In genomic region chr14:71803539-71804260, GRCh38 we compare ENCODE assay signal across 15 cellular contexts.
DNase-seq lines count a peak whose midpoint lies in the region; ATAC-seq, FAIRE-seq and TF ChIP-seq lines count a peak whose summit lies in the region.
"Had no signal": no experiment of that assay in that cellular context is flagged by ENCODE, and none has a peak within 500 bp of the region (broad histone marks: within the 10 kb centered on the region; RNA-seq: fewer than 3 reads in every experiment).

No MANE protein-coding gene starts in this region.

- H3K27ac Mint-ChIP-seq in effector memory CD8-positive, alpha-beta T cell: no peak overlapping the region
- H3K27ac Mint-ChIP-seq: activated naive CD4-positive, alpha-beta T cell treated with anti-CD3 and anti-CD28 coated beads, Interleukin-2, amount 10 ng/mL, durations not matched to agents 7 days and 5 days; CD4-positive, CD25-positive, alpha-beta regulatory T cell; memory B cell; progenitor cell of endocrine pancreas had no signal

- H4K20me1 ChIP-seq in PC-9 (ENCODE audit: insufficient read depth): no peaks in the 10 kb centered on the region
- no peaks in the 10 kb centered on the region for H4K20me1 ChIP-seq in H1 (replicated peaks in 1 of 2; ENCODE audit: control insufficient read depth in 1 of 2, insufficient read depth in 2 of 2, low read length in 2 of 2)
- no peaks in the 10 kb centered on the region for H4K20me1 ChIP-seq in osteoblast (ENCODE audit: insufficient read depth, low read length)

- peaks cover 46 to 58% of the 10 kb centered on the region in 2 donors for H3K27me3 Mint-ChIP-seq in effector memory CD8-positive, alpha-beta T cell
- H3K27me3 Mint-ChIP-seq: progenitor cell of endocrine pancreas had no signal

- H3K4me3 Mint-ChIP-seq in effector memory CD8-positive, alpha-beta T cell: no peak overlapping the region
- H3K4me3 Mint-ChIP-seq: activated naive CD4-positive, alpha-beta T cell treated with anti-CD3 and anti-CD28 coated beads, Interleukin-2, amount 10 ng/mL, durations not matched to agents 7 days and 5 days; CD4-positive, CD25-positive, alpha-beta regulatory T cell; memory B cell had no signal

- no peaks in the 10 kb centered on the region for H3K9me2 ChIP-seq in PC-9 (ENCODE audit: insufficient read depth)

- no peak for TF ChIP-seq EP300 in H1 (IDR thresholded peaks at IDR 0.05; ENCODE audit: borderline replicate concordance in 1 of 2, low read depth in 2 of 2, low read length in 2 of 2)

- peaks cover 2% of the 10 kb centered on the region for H3K36me3 Mint-ChIP-seq in effector memory CD8-positive, alpha-beta T cell (ENCODE audit: insufficient read depth)
- H3K36me3 Mint-ChIP-seq: activated naive CD4-positive, alpha-beta T cell treated with anti-CD3 and anti-CD28 coated beads, Interleukin-2, amount 10 ng/mL, durations not matched to agents 7 days and 5 days; CD4-positive, CD25-positive, alpha-beta regulatory T cell had no signal

- 88% methylated on average over 3 of the region's 3 CpGs; no CpG with 5 or more reads in 1 of the 2 experiments for WGBS in H1 (ENCODE audit: extremely low coverage in 1 of 2, insufficient coverage in 1 of 2, insufficient read length in 1 of 2, insufficient replicate concordance in 2 of 2, low coverage in 1 of 2, low lambda C conversion rate in 2 of 2, missing lambda C conversion rate in 1 of 2), 2 experiments

- no peak overlapping the region for H3K14ac ChIP-seq in H1 (ENCODE audit: insufficient read length)

- H3K4me1 ChIP-seq in PC-9 (replicated peaks; ENCODE audit: insufficient read depth) (peaks cover 25% of the 10 kb centered on the region), H1 (replicated peaks in 1 of 4; ENCODE audit: control insufficient read depth in 3 of 4, insufficient read depth in 4 of 4, low read length in 3 of 4) (no peaks in the 10 kb centered on the region), osteoblast (ENCODE audit: insufficient read depth, low read length) (peaks cover 8% of the 10 kb centered on the region)

- H3K79me2 ChIP-seq in PC-9 (ENCODE audit: low read depth): no peaks in the 10 kb centered on the region
- no peaks in the 10 kb centered on the region for H3K79me2 ChIP-seq in H1 (ENCODE audit: control insufficient read depth in 1 of 2, insufficient read depth in 2 of 2, low read length in 2 of 2)
- H3K79me2 ChIP-seq in osteoblast (ENCODE audit: insufficient read depth, low read length): no peaks in the 10 kb centered on the region

- no peaks in the 10 kb centered on the region; the same call in 1 of the 2 replicates for H3K23me2 ChIP-seq in H1 (ENCODE audit: low read depth, low read length)

- H3K9me3 ChIP-seq in PC-9 (ENCODE audit: insufficient read depth, low read depth) (no peaks in the 10 kb centered on the region), H1 (ENCODE audit: insufficient read depth in 2 of 2, low read depth in 1 of 2, low read length in 1 of 2) (no peaks in the 10 kb centered on the region), osteoblast (ENCODE audit: low read depth, low read length) (no peaks in the 10 kb centered on the region)

- H3K23ac ChIP-seq in H1 (ENCODE audit: insufficient read length): no peak overlapping the region

- H3K4me3 ChIP-seq in PC-9 (no peak overlapping the region), H1 (ENCODE audit: extremely low read depth in 1 of 4, insufficient read depth in 2 of 4, low read depth in 3 of 4, low read length in 4 of 4) (no peak overlapping the region), osteoblast (ENCODE audit: insufficient read depth, low read length) (no peak overlapping the region)

- no peak overlapping the region for H3K4ac ChIP-seq in H1 (replicated peaks; ENCODE audit: insufficient read length, low read depth, low read length)

- no TSS peak for BruUV-seq in PC-9 (replicated peaks; lab: Mats Ljungman, UMichigan)

- no peak for TF ChIP-seq RAD21 in H1 (IDR thresholded peaks at IDR 0.05 in 1 of 2, conservative IDR thresholded peaks at IDR 0.05 in 1 of 2; ENCODE audit: low read depth in 2 of 2, low read length in 2 of 2)

- peak; percentile 47 for DNase-seq in GM04503 (ENCODE audit: low read depth)
- peak; percentile 2 to 97 for DNase-seq in PC-9
- DNase-seq in H1 (ENCODE audit: low read depth in 1 of 2, low spot score in 2 of 2): no peak
- peak; percentile 44 for DNase-seq in osteoblast (ENCODE audit: insufficient read length, low spot score, missing footprints)
- DNase-seq in effector memory CD8-positive, alpha-beta T cell: no peak
- DNase-seq in AG08395 (ENCODE audit: low spot score): no peak
- DNase-seq in activated T-cell treated with anti-CD3 and anti-CD28 coated beads, Interleukin-2, amount 50 U/mL, for 1 hour: no peak
- DNase-seq in globus pallidus (ENCODE audit: low spot score): no peak
- DNase-seq: activated naive CD4-positive, alpha-beta T cell treated with anti-CD3 and anti-CD28 coated beads, Interleukin-2, amount 10 ng/mL, durations not matched to agents 7 days and 5 days; CD4-positive, CD25-positive, alpha-beta regulatory T cell; NCI-H2227 treated with DMSO at 0.1 percent for 48 hours; RPMI8226; stimulated activated naive CD4-positive, alpha-beta T cell treated with Interleukin-2 at 50 U/mL for 16 hours had no signal

- peak overlapping the region; percentile 82 for H3K27ac ChIP-seq in PC-9
- no peak overlapping the region for H3K27ac ChIP-seq in H1 (ENCODE audit: low read depth, low read length)
- no peak overlapping the region for H3K27ac ChIP-seq in osteoblast (ENCODE audit: low read depth, low read length)

- TF ChIP-seq POLR2A in H1 (IDR thresholded peaks at IDR 0.05; ENCODE audit: control extremely low read depth in 1 of 2, low read depth in 2 of 2, low read length in 2 of 2): no peak

- H3K9me3 Mint-ChIP-seq in effector memory CD8-positive, alpha-beta T cell: no peaks in the 10 kb centered on the region
- H3K9me3 Mint-ChIP-seq: activated naive CD4-positive, alpha-beta T cell treated with anti-CD3 and anti-CD28 coated beads, Interleukin-2, amount 10 ng/mL, durations not matched to agents 7 days and 5 days had no signal

- H3K79me1 ChIP-seq in H1 (ENCODE audit: low read depth, low read length): no peaks in the 10 kb centered on the region

- H3K27me3 ChIP-seq in PC-9 (ENCODE audit: insufficient read depth, low read depth) (peaks cover 5% of the 10 kb centered on the region), H1 (replicated peaks in 1 of 4; ENCODE audit: control insufficient read depth in 3 of 4, extremely low read depth in 1 of 4, insufficient read depth in 3 of 4, low read length in 3 of 4) (peaks cover 0 to 2% (median 0%) of the 10 kb centered on the region in 4 experiments; a peak in 1 of 7 replicates), osteoblast (ENCODE audit: insufficient read depth, low read length) (peaks cover 8% of the 10 kb centered on the region)

- peaks cover 24% of the 10 kb centered on the region for H3F3A ChIP-seq in PC-9 (ENCODE audit: insufficient read depth, low read depth)

- no peak overlapping the region for H4K5ac ChIP-seq in H1 (ENCODE audit: insufficient read length, low read depth, low read length)

- POLR2A ChIA-PET in PC-9 (lab: Charles Lee; ENCODE audit: unreplicated experiment) (interaction anchor here (0.6 kb wide), 2 partner anchors 50 to 51 kb away, joined by 3 to 4 read pairs; no protein-coding TSS in a partner anchor), H1 (lab: Charles Lee; ENCODE audit: partially characterized antibody) (no interaction called here)

- H3K18ac ChIP-seq in H1 (ENCODE audit: extremely low read depth, low read length): no peak overlapping the region

- H3K56ac ChIP-seq in H1 (replicated peaks; ENCODE audit: insufficient read length, low read depth, low read length): no peak overlapping the region

- intact Hi-C loops in PC-9 (cut with micrococcal nuclease; ENCODE audit: unreplicated experiment): no loop called here

- H2BK5ac ChIP-seq in H1 (ENCODE audit: low read depth, low read length): no peak overlapping the region

- H4K91ac ChIP-seq in H1 (replicated peaks; ENCODE audit: insufficient read length, low read length): no peak overlapping the region

- no peak overlapping the region for H4K8ac ChIP-seq in H1 (ENCODE audit: extremely low read depth, insufficient read depth, low read length)

- H3K4me1 Mint-ChIP-seq in effector memory CD8-positive, alpha-beta T cell (ENCODE audit: low read depth in 2 of 2): no peaks in the 10 kb centered on the region
- H3K4me1 Mint-ChIP-seq: activated naive CD4-positive, alpha-beta T cell treated with anti-CD3 and anti-CD28 coated beads, Interleukin-2, amount 10 ng/mL, durations not matched to agents 7 days and 5 days; memory B cell had no signal

- no peak for ATAC-seq in effector memory CD8-positive, alpha-beta T cell (replicated peaks)

- no peak overlapping the region for H3K9ac ChIP-seq in H1 (replicated peaks in 1 of 4; ENCODE audit: extremely low read depth in 1 of 4, low read depth in 3 of 4, low read length in 3 of 4)

- CTCF ChIA-PET in PC-9 (lab: Charles Lee) (interaction anchor here (0.5 to 0.6 kb wide), 2 partner anchors 59 to 168 kb away, joined by 3 to 6 read pairs; no protein-coding TSS in a partner anchor), H1 (lab: Charles Lee; ENCODE audit: partially characterized antibody) (interaction anchor here (0.7 to 1.6 kb wide), 3 partner anchors 11 to 51 kb away, joined by 3 to 4 read pairs (median 3); no protein-coding TSS in a partner anchor)

- no peak for FAIRE-seq in H1 (lab: Jason Lieb, UNC)

- no peak for TF ChIP-seq CTCF in PC-9 (conservative IDR thresholded peaks at IDR 0.05)
- no peak for TF ChIP-seq CTCF in H1 (IDR thresholded peaks at IDR 0.05; ENCODE audit: control extremely low read depth in 1 of 3, insufficient read depth in 1 of 3, low read depth in 1 of 3, low read length in 3 of 3)
- TF ChIP-seq CTCF in osteoblast (IDR thresholded peaks at IDR 0.05; ENCODE audit: extremely low read depth, low read depth, low read length): no peak

- H2BK15ac ChIP-seq in H1 (ENCODE audit: low read length): no peak overlapping the region

- no peak overlapping the region for H2BK20ac ChIP-seq in H1 (ENCODE audit: low read length)

- H3K36me3 ChIP-seq in PC-9 (ENCODE audit: low read depth) (no peaks in the 10 kb centered on the region), H1 (ENCODE audit: control insufficient read depth in 2 of 4, insufficient read depth in 4 of 4, low read length in 3 of 4) (no peaks in the 10 kb centered on the region), osteoblast (ENCODE audit: insufficient read depth, low read length) (no peaks in the 10 kb centered on the region)

- no peak overlapping the region for H2AK5ac ChIP-seq in H1 (ENCODE audit: low read depth, low read length)

- peak overlapping the region; percentile 48 for H3K4me2 ChIP-seq in PC-9
- no peak overlapping the region for H3K4me2 ChIP-seq in H1 (ENCODE audit: insufficient read depth in 1 of 2, low read depth in 2 of 2, low read length in 2 of 2)
- peak overlapping the region; percentile 11 for H3K4me2 ChIP-seq in osteoblast (ENCODE audit: insufficient read depth, low read length)

- H2AFZ ChIP-seq in PC-9: no peak overlapping the region
- 0 out of 2 replicates have a peak overlapping the region, but pooled peaks have one; percentile 7 for H2AFZ ChIP-seq in H1 (ENCODE audit: low read length)
- no peak overlapping the region for H2AFZ ChIP-seq in osteoblast (ENCODE audit: low read length)

- H2BK120ac ChIP-seq in H1 (replicated peaks; ENCODE audit: low read depth, low read length): no peak overlapping the region

- H2BK12ac ChIP-seq in H1 (ENCODE audit: low read depth, low read length): no peak overlapping the region; the same call in 1 of the 2 replicates

TF ChIP-seq in H1, 55 proteins besides CTCF, POLR2A, EP300 and RAD21 (continues in another document):
- TF ChIP-seq POLR2AphosphoS5 (IDR thresholded peaks at IDR 0.05; ENCODE audit: low read depth, low read length): no peak

Comparison
In these comparisons a context has a peak if more than half of its experiments do, and no peak if none do; other contexts are left out.
1. DNase-seq: peak in GM04503 (single experiment), PC-9 (2 of 2) and osteoblast (single experiment); none in H1 (0 of 2), effector memory CD8-positive, alpha-beta T cell (0 of 3), AG08395 (single experiment), activated T-cell treated with anti-CD3 and anti-CD28 coated beads, Interleukin-2, amount 50 U/mL, for 1 hour (single experiment) and globus pallidus (single experiment).
2. H3K4me2 ChIP-seq: peak in PC-9 (single experiment) and osteoblast (single experiment); none in H1 (0 of 2).